Comparison of ENCODE assay signal across 26 cellular contexts in genomic region chr5:127599321-127599720, GRCh38. TPM values are rescaled to one million over a fixed set of nuclear protein-coding genes. Genes with fewer than 3 reads are reported as not detected.
"Had no signal": no experiment of that assay in that cellular context is flagged by ENCODE, and none has a peak within 500 bp of the region (broad histone marks: within the 10 kb centered on the region; RNA-seq: fewer than 3 reads in every experiment).

No MANE protein-coding gene starts in this region.

- ATAC-seq: esophagus mucosa, gastrocnemius medialis, left colon had no signal

- H3K4me3 ChIP-seq: coronary artery, gastrocnemius medialis, right atrium auricular region, suprapubic skin, tibial artery, upper lobe of left lung, uterus had no signal

- DNase-seq: effector CD8-positive, alpha-beta T cell; gastrocnemius medialis; immature natural killer cell; left colon; mesendoderm; naive B cell; posterior cingulate gyrus; small intestine; stimulated activated CD4-positive, alpha-beta T cell treated with anti-CD3 and anti-CD28 coated beads, Interleukin-12 subunit alpha, Interleukin-12 subunit beta, amount 100 ng/mL, for 4 hours; stimulated activated naive CD4-positive, alpha-beta T cell; tibial artery; upper lobe of left lung; uterus had no signal

- H3K36me3 ChIP-seq: gastrocnemius medialis, neutrophil, right atrium auricular region, suprapubic skin, tibial artery, upper lobe of left lung, uterus had no signal

- FAIRE-seq: endometrium, keratinocyte, small intestine had no signal

- H3K27me3 ChIP-seq: gastrocnemius medialis, neutrophil, right atrium auricular region, suprapubic skin, tibial artery, upper lobe of left lung, uterus had no signal

RNA-seq across cellular contexts. Expression of gene CTXN3, which starts 49.6 kb away (rescaled TPM):
- total RNA-seq: dermis microvascular lymphatic vessel endothelial cell, fibroblast of villous mesenchyme, left colon, liver, lung microvascular endothelial cell, osteoblast, pulmonary artery endothelial cell, right atrium auricular region, suprapubic skin, upper lobe of left lung, uterus had no signal
